Comparison of ENCODE assay signal across 8 cellular contexts in the genomic region with DNA sequence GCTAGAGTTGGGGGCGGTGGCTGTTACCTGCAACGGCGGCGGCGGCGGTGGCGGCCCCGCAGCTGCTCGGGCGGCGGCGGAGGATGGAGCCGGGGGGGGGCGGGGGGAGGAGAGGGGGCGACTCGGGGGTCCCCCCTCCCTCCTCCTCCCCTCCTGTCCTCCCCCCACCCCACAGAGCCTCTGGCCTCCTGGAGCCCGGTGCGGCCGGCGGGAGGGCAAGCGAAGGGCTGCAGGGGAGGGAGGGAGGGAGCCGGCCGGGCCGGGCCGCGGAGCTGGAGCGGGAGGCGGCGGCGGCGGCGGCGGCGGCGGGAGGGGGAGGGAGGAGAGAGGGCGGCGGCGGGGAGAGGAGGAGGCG. TPM values are rescaled to one million over a fixed set of nuclear protein-coding genes. Genes with fewer than 3 reads are reported as not detected.
DNase-seq lines count a peak whose midpoint lies in the region; TF ChIP-seq lines count a peak whose summit lies in the region.

A gene (minus strand): TSS at position 231 of the 355 bp plus-strand sequence. CDS start 7,073 bp downstream, outside the sequence.

- H3K9me3 ChIP-seq in adrenal gland (replicated peaks in 1 of 3), result no peaks in the 10 kb centered on the region
- no peaks in the 10 kb centered on the region for H3K9me3 ChIP-seq in hepatocyte (ENCODE audit: low read depth)
- no peaks in the 10 kb centered on the region for H3K9me3 ChIP-seq in sigmoid colon

- CTCF ChIA-PET in activated naive CD4-positive, alpha-beta T cell treated with anti-CD3 and anti-CD28 coated beads for 36 hours (lab: Charles Lee), result no interaction called here

- TF ChIP-seq EP300 in sigmoid colon (IDR thresholded peaks at IDR 0.05), result no peak

- H3K27me3 ChIP-seq in adrenal gland (no peaks in the 10 kb centered on the region), hepatocyte (peaks cover 39% of the 10 kb centered on the region), sigmoid colon (no peaks in the 10 kb centered on the region)

- peak within 1 kb of the TSS; percentile 91 for H3K27ac Mint-ChIP-seq in activated naive CD4-positive, alpha-beta T cell treated with anti-CD3 and anti-CD28 coated beads for 36 hours

- H2AFZ ChIP-seq in hepatocyte, result peak within 1 kb of the TSS; percentile 92

- H3K36me3 ChIP-seq in adrenal gland (replicated peaks in 1 of 2) (no peaks in the 10 kb centered on the region), hepatocyte (replicated peaks; ENCODE audit: insufficient read depth, low read depth) (no peaks in the 10 kb centered on the region), sigmoid colon (no peaks in the 10 kb centered on the region)

- H3K27ac ChIP-seq in adrenal gland (peak within 1 kb of the TSS; percentile 92 to 99 (median 97)), hepatocyte (peak within 1 kb of the TSS; percentile 90), sigmoid colon (peak within 1 kb of the TSS; percentile 96 to 99 (median 98))

- no peaks in the 10 kb centered on the region for H3K9me2 ChIP-seq in hepatocyte (replicated peaks; ENCODE audit: insufficient read depth)

- peak within 1 kb of the TSS; percentile 95 for H3K4me2 ChIP-seq in hepatocyte

- intact Hi-C loops in activated naive CD4-positive, alpha-beta T cell treated with anti-CD3 and anti-CD28 coated beads for 36 hours (cut with micrococcal nuclease), result loop anchor here (1.0 to 2.0 kb wide), 7 partner anchors 67 to 803 kb away; a partner anchor contains a TSS
- intact Hi-C loops in adrenal gland (cut with DNase I), result no loop called here
- intact Hi-C loops in sigmoid colon (cut with DNase I), result loop anchor here (2.0 to 5.0 kb wide), 2 partner anchors 199 to 422 kb away; no protein-coding TSS in a partner anchor

- H3K4me3 ChIP-seq in adrenal gland, result peak within 1 kb of the TSS; percentile 49 to 97 (median 78)
- H3K4me3 ChIP-seq in hepatocyte, result peak within 1 kb of the TSS; percentile 95
- H3K4me3 ChIP-seq in sigmoid colon, result peak within 1 kb of the TSS; percentile 95 to 99 (median 97)

- WGBS in adrenal gland, 4 donors, result 0 to 1% (median 0%) methylated on average over 1 to 29 of the region's 39 CpGs; no CpG with 5 or more reads in 1 of the 4 donors
- no CpG with 5 or more reads among the region's 39 CpGs for WGBS in hepatocyte (ENCODE audit: low lambda C conversion rate, missing lambda C conversion rate)
- 0 to 1% methylated on average over 26 to 31 of the region's 39 CpGs for whole genome bisulfite sequencing in sigmoid colon, 2 donors

- TF ChIP-seq POLR2A in adrenal gland (IDR thresholded peaks at IDR 0.05) (no peak), sigmoid colon (IDR thresholded peaks at IDR 0.05) (no peak)

- no peaks in the 10 kb centered on the region for H3K9me3 Mint-ChIP-seq in activated naive CD4-positive, alpha-beta T cell treated with anti-CD3 and anti-CD28 coated beads for 36 hours

- H3K4me3 Mint-ChIP-seq in activated naive CD4-positive, alpha-beta T cell treated with anti-CD3 and anti-CD28 coated beads for 36 hours, result peak within 1 kb of the TSS; percentile 87

- peaks cover 30% of the 10 kb centered on the region for H3K4me1 Mint-ChIP-seq in activated naive CD4-positive, alpha-beta T cell treated with anti-CD3 and anti-CD28 coated beads for 36 hours (ENCODE audit: low read depth)

- TF ChIP-seq CTCF in adrenal gland (IDR thresholded peaks at IDR 0.05), result no peak
- TF ChIP-seq CTCF in hepatocyte (IDR thresholded peaks at IDR 0.05; ENCODE audit: poor library complexity), result no peak
- TF ChIP-seq CTCF in sigmoid colon (IDR thresholded peaks at IDR 0.05), result no peak

- DNase-seq in activated naive CD4-positive, alpha-beta T cell treated with anti-CD3 and anti-CD28 coated beads for 36 hours, result no peak
- no peak for DNase-seq in activated naive CD4-positive, alpha-beta T cell (lab: John Stamatoyannopoulos, UW)
- DNase-seq in adrenal gland (peak in 4 of 7 donors; percentile 84 to 92 (median 87)), hepatocyte (ENCODE audit: low spot score) (peak; percentile 83), sigmoid colon (peak; percentile 94), NCI-H345 treated with DMSO at 0.1 percent for 48 hours (lab: John Stamatoyannopoulos, UW; ENCODE audit: unreplicated experiment) (no peak), NCI-H748 treated with DMSO at 0.1 percent for 48 hours (lab: John Stamatoyannopoulos, UW) (no peak)
- DNase-seq in stimulated activated CD4-positive, alpha-beta T cell treated with anti-CD3 and anti-CD28 coated beads, Interleukin-2, amount 100 ng/mL, for 48 hours, result no peak

- H3K27me3 Mint-ChIP-seq in activated naive CD4-positive, alpha-beta T cell treated with anti-CD3 and anti-CD28 coated beads for 36 hours (ENCODE audit: low read depth), result peaks cover 6% of the 10 kb centered on the region

- H3K4me1 ChIP-seq in adrenal gland (replicated peaks in 1 of 2) (peaks cover 7 to 38% of the 10 kb centered on the region in 2 donors), hepatocyte (ENCODE audit: insufficient read depth) (peaks cover 6% of the 10 kb centered on the region), sigmoid colon (peaks cover 0 to 27% (median 16%) of the 10 kb centered on the region in 4 donors)

- no peaks in the 10 kb centered on the region for H3K36me3 Mint-ChIP-seq in activated naive CD4-positive, alpha-beta T cell treated with anti-CD3 and anti-CD28 coated beads for 36 hours (ENCODE audit: low read depth)

- peaks cover 10% of the 10 kb centered on the region for H3K79me2 ChIP-seq in hepatocyte

- H4K20me1 ChIP-seq in hepatocyte (ENCODE audit: insufficient read depth, poor library complexity, severe bottlenecking), result peaks cover 5% of the 10 kb centered on the region

RNA-seq across cellular contexts. Expression of the gene that starts here (rescaled TPM):
- total RNA-seq in activated naive CD4-positive, alpha-beta T cell treated with anti-CD3 and anti-CD28 coated beads for 36 hours, result 10 to 100 TPM; 19.1 to 21.5 TPM
- 10 to 100 TPM; 30.9 to 82.3 (median 44.9) TPM for total RNA-seq in adrenal gland
- polyA plus RNA-seq in adrenal gland, result 10 to 100 TPM; 11.4 to 25.4 (median 19.7) TPM
- 13.0 and 16.9 TPM in 2 replicates for total RNA-seq in hepatocyte
- 2.7 and 3.5 TPM in 2 replicates for polyA plus RNA-seq in hepatocyte
- total RNA-seq in sigmoid colon, result 100 to 1,000 TPM in 1 of 4 donors, 10 to 100 TPM in 3; 66.4 to 105 (median 85.4) TPM
- polyA plus RNA-seq in sigmoid colon, result 10 to 100 TPM in 1 of 3 donors, 1 to 10 TPM in 2; 2.1 to 10.8 (median 7.1) TPM

Comparison
In these comparisons a context has a peak if more than half of its experiments do, and no peak if none do; other contexts are left out.
1. DNase-seq: peak in adrenal gland (4 of 7), hepatocyte (single experiment) and sigmoid colon (single experiment); none in activated naive CD4-positive, alpha-beta T cell treated with anti-CD3 and anti-CD28 coated beads for 36 hours (single experiment), activated naive CD4-positive, alpha-beta T cell (0 of 4), stimulated activated CD4-positive, alpha-beta T cell treated with anti-CD3 and anti-CD28 coated beads, Interleukin-2, amount 100 ng/mL, for 48 hours (0 of 2), NCI-H345 treated with DMSO at 0.1 percent for 48 hours (single experiment) and NCI-H748 treated with DMSO at 0.1 percent for 48 hours (single experiment).
2. intact Hi-C loops: an anchor here in activated naive CD4-positive, alpha-beta T cell treated with anti-CD3 and anti-CD28 coated beads for 36 hours (1.0 to 2.0 kb wide) and sigmoid colon (2.0 to 5.0 kb wide); none called in adrenal gland.
3. Peak in every context shown above with its lines, with median percentiles within 50 percentile points of each other: H3K27ac ChIP-seq and H3K4me3 ChIP-seq.